In the genomic region with DNA sequence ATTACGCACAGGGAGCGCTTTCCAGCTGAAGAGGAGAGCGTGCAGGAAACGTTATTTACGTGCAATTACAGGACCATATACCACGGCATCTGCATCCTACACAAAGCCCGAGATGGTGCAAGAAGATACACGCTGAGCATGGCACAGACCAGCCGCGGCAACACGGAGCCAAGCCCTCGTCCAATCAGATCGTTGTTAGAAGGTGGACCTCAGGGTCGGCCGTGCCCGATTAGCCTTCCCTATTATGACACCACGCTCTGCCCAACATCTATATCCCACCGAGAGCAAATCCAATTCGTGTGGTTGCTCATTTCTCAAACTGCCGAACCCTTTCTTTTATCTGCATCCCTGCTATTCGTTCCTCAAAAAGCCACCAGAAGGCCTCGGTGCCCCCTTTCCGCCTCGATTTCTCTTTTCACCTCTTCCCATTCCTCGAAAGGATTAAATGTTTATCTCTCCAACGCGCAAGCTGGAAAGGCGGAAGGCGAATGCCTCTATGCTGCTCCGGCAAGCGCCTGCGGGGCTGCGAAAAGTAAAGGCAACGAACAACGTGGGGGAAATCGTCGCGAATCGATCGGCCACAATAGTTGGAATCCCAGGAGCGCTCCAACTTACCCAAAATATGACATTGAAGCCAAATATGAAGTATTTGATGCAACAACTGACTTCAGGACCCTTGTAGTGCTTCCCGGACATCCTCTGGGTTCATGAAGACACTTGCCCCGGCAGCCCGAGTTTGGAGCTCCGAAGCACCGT, we compare ENCODE assay signal across 8 cellular contexts. TPM values are rescaled to one million over a fixed set of nuclear protein-coding genes. Genes with fewer than 3 reads are reported as not detected.
A peak's percentile ranks its signal among the peaks of the same experiment; 100 is the strongest.
DNase-seq lines count a peak whose midpoint lies in the region; TF ChIP-seq lines count a peak whose summit lies in the region.

No MANE protein-coding gene starts in this region.

- H3K4me1 ChIP-seq in GM23248 (ENCODE audit: insufficient read depth) (peaks cover 56% of the 10 kb centered on the region), liver (ENCODE audit: control insufficient read depth in 4 of 4, insufficient read depth in 4 of 4, low read length in 3 of 4) (peaks cover 6 to 21% (median 17%) of the 10 kb centered on the region in 4 donors)

- peaks cover 53% of the 10 kb centered on the region for H3F3A ChIP-seq in GM23248 (ENCODE audit: insufficient read depth)

- no peak for TF ChIP-seq POLR2A in NB4 (IDR thresholded peaks at IDR 0.05; ENCODE audit: extremely low read depth, insufficient read length)

- no peaks in the 10 kb centered on the region for H4K20me1 ChIP-seq in GM23248 (ENCODE audit: insufficient read depth)

- no peak for TF ChIP-seq CTCF in NB4 (IDR thresholded peaks at IDR 0.05; ENCODE audit: low read depth, low read length)
- TF ChIP-seq CTCF in VCaP (conservative IDR thresholded peaks at IDR 0.05) = no peak
- TF ChIP-seq CTCF in liver (IDR thresholded peaks at IDR 0.05; ENCODE audit: low read depth, low read length, missing input control) = no peak

- peaks cover 38% of the 10 kb centered on the region for H3K79me2 ChIP-seq in GM23248 (ENCODE audit: insufficient read depth)

- H3K27me3 ChIP-seq in GM23248 (replicated peaks; ENCODE audit: insufficient read depth) = no peaks in the 10 kb centered on the region
- H3K27me3 ChIP-seq in liver (ENCODE audit: control insufficient read depth in 4 of 4, insufficient read depth in 4 of 4, low read length in 3 of 4) = peaks cover 0 to 10% (median 3%) of the 10 kb centered on the region in 4 donors

- peak overlapping the region; percentile 94 for H3K4me2 ChIP-seq in GM23248 (ENCODE audit: unreplicated experiment)

- no peaks in the 10 kb centered on the region for H3K9me2 ChIP-seq in GM23248 (ENCODE audit: insufficient read depth)

- peak; percentile 46 for DNase-seq in DMS 273 treated with DMSO at 0.1 percent for 48 hours (lab: John Stamatoyannopoulos, UW)
- peak; percentile 80 for DNase-seq in GM23248
- DNase-seq in NB4 (ENCODE audit: low read depth) = peak; percentile 30
- DNase-seq in dedifferentiated amniotic fluid mesenchymal stem cell (ENCODE audit: extremely low spot score) = peak; percentile 65
- peak; percentile 23 to 32 for DNase-seq in stimulated activated CD4-positive, alpha-beta T cell treated with anti-CD3 and anti-CD28 coated beads, Interleukin-4, amount 100 ng/mL, for 4 hours
- no peak for DNase-seq in GM19240 (ENCODE audit: insufficient read length, low spot score)

- H2AFZ ChIP-seq in GM23248 = peak overlapping the region; percentile 82

- H3K36me3 ChIP-seq in GM23248 (ENCODE audit: low read depth) = no peaks in the 10 kb centered on the region
- H3K36me3 ChIP-seq in liver (ENCODE audit: control insufficient read depth in 4 of 4, insufficient read depth in 3 of 4, low read depth in 1 of 4, low read length in 3 of 4) = no peaks in the 10 kb centered on the region

- no peak for TF ChIP-seq RAD21 in liver (IDR thresholded peaks at IDR 0.05)

- peak overlapping the region; percentile 64 for H3K27ac ChIP-seq in GM23248
- H3K27ac ChIP-seq in VCaP = peak overlapping the region; percentile 71
- no peak overlapping the region for H3K27ac ChIP-seq in liver (ENCODE audit: low read depth in 1 of 2, low read length in 2 of 2)

- H3K9ac ChIP-seq in GM23248 (peak overlapping the region; percentile 85), liver (ENCODE audit: low read depth in 1 of 2, low read length in 2 of 2) (peak overlapping the region in 1 of 2 donors; percentile 17)

- H3K4me3 ChIP-seq in GM23248 (peak overlapping the region; percentile 99), NB4 (ENCODE audit: low read depth, low read length) (peak overlapping the region; percentile 46), liver (ENCODE audit: low read depth in 1 of 3, low read length in 3 of 3) (peak overlapping the region; percentile 53 to 59 (median 53))

- H3K9me3 ChIP-seq in GM23248 (ENCODE audit: low read depth) (no peaks in the 10 kb centered on the region), liver (ENCODE audit: control insufficient read depth in 4 of 4, low read length in 3 of 4) (no peaks in the 10 kb centered on the region)

- 1% methylated on average over 46 of the region's 46 CpGs for WGBS in GM23248 (ENCODE audit: low coverage in 1 of 2, low lambda C conversion rate in 2 of 2, missing lambda C conversion rate in 2 of 2), 2 experiments
- 3% methylated on average over 46 of the region's 46 CpGs for WGBS in liver

- in situ Hi-C loops in GM23248 (cut with MboI) = loop anchor here (25.0 kb wide), 1 partner anchor 195 kb away; no protein-coding TSS in a partner anchor

TF ChIP-seq in liver, 16 proteins besides CTCF, POLR2A, EP300 and RAD21:
- TF ChIP-seq FOXA1 (IDR thresholded peaks at IDR 0.05) = no peak
- TF ChIP-seq HNF4G (IDR thresholded peaks at IDR 0.05) = no peak
- TF ChIP-seq, protein P1, sequence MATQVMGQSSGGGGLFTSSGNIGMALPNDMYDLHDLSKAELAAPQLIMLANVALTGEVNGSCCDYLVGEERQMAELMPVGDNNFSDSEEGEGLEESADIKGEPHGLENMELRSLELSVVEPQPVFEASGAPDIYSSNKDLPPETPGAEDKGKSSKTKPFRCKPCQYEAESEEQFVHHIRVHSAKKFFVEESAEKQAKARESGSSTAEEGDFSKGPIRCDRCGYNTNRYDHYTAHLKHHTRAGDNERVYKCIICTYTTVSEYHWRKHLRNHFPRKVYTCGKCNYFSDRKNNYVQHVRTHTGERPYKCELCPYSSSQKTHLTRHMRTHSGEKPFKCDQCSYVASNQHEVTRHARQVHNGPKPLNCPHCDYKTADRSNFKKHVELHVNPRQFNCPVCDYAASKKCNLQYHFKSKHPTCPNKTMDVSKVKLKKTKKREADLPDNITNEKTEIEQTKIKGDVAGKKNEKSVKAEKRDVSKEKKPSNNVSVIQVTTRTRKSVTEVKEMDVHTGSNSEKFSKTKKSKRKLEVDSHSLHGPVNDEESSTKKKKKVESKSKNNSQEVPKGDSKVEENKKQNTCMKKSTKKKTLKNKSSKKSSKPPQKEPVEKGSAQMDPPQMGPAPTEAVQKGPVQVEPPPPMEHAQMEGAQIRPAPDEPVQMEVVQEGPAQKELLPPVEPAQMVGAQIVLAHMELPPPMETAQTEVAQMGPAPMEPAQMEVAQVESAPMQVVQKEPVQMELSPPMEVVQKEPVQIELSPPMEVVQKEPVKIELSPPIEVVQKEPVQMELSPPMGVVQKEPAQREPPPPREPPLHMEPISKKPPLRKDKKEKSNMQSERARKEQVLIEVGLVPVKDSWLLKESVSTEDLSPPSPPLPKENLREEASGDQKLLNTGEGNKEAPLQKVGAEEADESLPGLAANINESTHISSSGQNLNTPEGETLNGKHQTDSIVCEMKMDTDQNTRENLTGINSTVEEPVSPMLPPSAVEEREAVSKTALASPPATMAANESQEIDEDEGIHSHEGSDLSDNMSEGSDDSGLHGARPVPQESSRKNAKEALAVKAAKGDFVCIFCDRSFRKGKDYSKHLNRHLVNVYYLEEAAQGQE (IDR thresholded peaks at IDR 0.05) = no peak
- TF ChIP-seq EGR1 (IDR thresholded peaks at IDR 0.05; ENCODE audit: low read depth in 2 of 2) = no peak
- TF ChIP-seq, protein P2, sequence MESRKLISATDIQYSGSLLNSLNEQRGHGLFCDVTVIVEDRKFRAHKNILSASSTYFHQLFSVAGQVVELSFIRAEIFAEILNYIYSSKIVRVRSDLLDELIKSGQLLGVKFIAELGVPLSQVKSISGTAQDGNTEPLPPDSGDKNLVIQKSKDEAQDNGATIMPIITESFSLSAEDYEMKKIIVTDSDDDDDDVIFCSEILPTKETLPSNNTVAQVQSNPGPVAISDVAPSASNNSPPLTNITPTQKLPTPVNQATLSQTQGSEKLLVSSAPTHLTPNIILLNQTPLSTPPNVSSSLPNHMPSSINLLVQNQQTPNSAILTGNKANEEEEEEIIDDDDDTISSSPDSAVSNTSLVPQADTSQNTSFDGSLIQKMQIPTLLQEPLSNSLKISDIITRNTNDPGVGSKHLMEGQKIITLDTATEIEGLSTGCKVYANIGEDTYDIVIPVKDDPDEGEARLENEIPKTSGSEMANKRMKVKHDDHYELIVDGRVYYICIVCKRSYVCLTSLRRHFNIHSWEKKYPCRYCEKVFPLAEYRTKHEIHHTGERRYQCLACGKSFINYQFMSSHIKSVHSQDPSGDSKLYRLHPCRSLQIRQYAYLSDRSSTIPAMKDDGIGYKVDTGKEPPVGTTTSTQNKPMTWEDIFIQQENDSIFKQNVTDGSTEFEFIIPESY (IDR thresholded peaks at IDR 0.05) = no peak
- TF ChIP-seq, protein P3, sequence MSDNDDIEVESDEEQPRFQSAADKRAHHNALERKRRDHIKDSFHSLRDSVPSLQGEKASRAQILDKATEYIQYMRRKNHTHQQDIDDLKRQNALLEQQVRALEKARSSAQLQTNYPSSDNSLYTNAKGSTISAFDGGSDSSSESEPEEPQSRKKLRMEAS (IDR thresholded peaks at IDR 0.05) = no peak

RNA-seq across cellular contexts. Expression of a gene that starts 0.7 kb away (rescaled TPM):
- total RNA-seq in GM23248 (2014; rRNA removed; shearing (Covaris generic)) = 61.9 and 69.6 TPM in 2 replicates
- polyA plus RNA-seq in GM23248 (2016; fragmentation: Nextera tagmentation; extraction: Ambion mirVana) (70.8 and 76.6 TPM in 2 replicates), liver (under 1 TPM; 0.36 to 0.43 TPM)
- 10 to 100 TPM in 1 of 2 donors, under 1 TPM in 1; 0.84 to 54.0 TPM for total RNA-seq in liver

Comparison
In these comparisons a context has a peak if more than half of its experiments do, and no peak if none do; other contexts are left out.
1. H3K27ac ChIP-seq: peak in GM23248 (single experiment) and VCaP (single experiment); none in liver (0 of 2).
2. H3K4me3 ChIP-seq: peak in every context shown above with its lines; median percentile 99 in GM23248; 53 in liver; 46 in NB4.